In genomic region chr5:106956187-106956586, GRCh38 we compare ENCODE assay signal across 24 cellular contexts.
"Had no signal": no experiment of that assay in that cellular context is flagged by ENCODE, and none has a peak within 500 bp of the region (broad histone marks: within the 10 kb centered on the region; RNA-seq: fewer than 3 reads in every experiment).

No MANE protein-coding gene starts in this region.

- H3K27me3 Mint-ChIP-seq: naive thymus-derived CD8-positive, alpha-beta T cell had no signal

- H3K4me3 Mint-ChIP-seq: naive thymus-derived CD8-positive, alpha-beta T cell; nephron progenitor cell; stimulated activated effector memory CD8-positive, alpha-beta T cell treated with anti-CD3 and anti-CD28 coated beads, Interleukin-12 subunit alpha, Interleukin-12 subunit beta, amount 100 ng/mL, for 72 hours had no signal

- FAIRE-seq: kidney had no signal

- ATAC-seq: esophagus mucosa; gastrocnemius medialis; left lung; naive thymus-derived CD8-positive, alpha-beta T cell; right cardiac atrium; stimulated activated effector memory CD8-positive, alpha-beta T cell treated with anti-CD3 and anti-CD28 coated beads, Interleukin-12 subunit alpha, Interleukin-12 subunit beta, amount 100 ng/mL, for 72 hours had no signal

- H3K4me1 Mint-ChIP-seq: naive thymus-derived CD8-positive, alpha-beta T cell; nephron progenitor cell; stimulated activated effector memory CD8-positive, alpha-beta T cell treated with anti-CD3 and anti-CD28 coated beads, Interleukin-12 subunit alpha, Interleukin-12 subunit beta, amount 100 ng/mL, for 72 hours had no signal

- H3K27ac ChIP-seq: dorsolateral prefrontal cortex, epithelial cell of prostate, gastrocnemius medialis, left lung, prostate gland, sigmoid colon, stomach, thyroid gland, vagina had no signal

- H3K9me3 Mint-ChIP-seq: nephron progenitor cell had no signal

- H3K27ac Mint-ChIP-seq: naive thymus-derived CD8-positive, alpha-beta T cell; nephron progenitor cell; stimulated activated effector memory CD8-positive, alpha-beta T cell treated with anti-CD3 and anti-CD28 coated beads, Interleukin-12 subunit alpha, Interleukin-12 subunit beta, amount 100 ng/mL, for 72 hours had no signal

- DNase-seq: dorsolateral prefrontal cortex; effector CD4-positive, alpha-beta T cell; foreskin fibroblast; gastrocnemius medialis; head of caudate nucleus; kidney; mesenchymal stem cell; midbrain; naive thymus-derived CD8-positive, alpha-beta T cell; nephron progenitor cell; nucleus accumbens; right cardiac atrium; sigmoid colon; stimulated activated CD4-positive, alpha-beta T cell treated with anti-CD3 and anti-CD28 coated beads, Interleukin-2, amount 100 ng/mL, for 24 hours; stimulated activated CD4-positive, alpha-beta T cell treated with anti-CD3 and anti-CD28 coated beads, Interleukin-4, amount 100 ng/mL, for 24 hours; stimulated activated naive CD4-positive, alpha-beta T cell treated with Interleukin-2 at 50 U/mL for 16 hours; stomach; thyroid gland had no signal

- H3K4me1 ChIP-seq: left lung, prostate gland, sigmoid colon, stomach, thyroid gland, vagina had no signal

- H3K9me3 ChIP-seq: gastrocnemius medialis, left lung, prostate gland, sigmoid colon, stomach, thyroid gland, vagina had no signal

- H3K36me3 ChIP-seq: gastrocnemius medialis, left lung, prostate gland, sigmoid colon, stomach, thyroid gland, vagina had no signal

- H3K4me3 ChIP-seq: dorsolateral prefrontal cortex, gastrocnemius medialis, left lung, prostate gland, sigmoid colon, stomach, thyroid gland, vagina had no signal

- H3K36me3 Mint-ChIP-seq: naive thymus-derived CD8-positive, alpha-beta T cell; stimulated activated effector memory CD8-positive, alpha-beta T cell treated with anti-CD3 and anti-CD28 coated beads, Interleukin-12 subunit alpha, Interleukin-12 subunit beta, amount 100 ng/mL, for 72 hours had no signal

- H3K27me3 ChIP-seq: dorsolateral prefrontal cortex, gastrocnemius medialis, left lung, sigmoid colon, stomach, thyroid gland, vagina had no signal
